In the genomic region with DNA sequence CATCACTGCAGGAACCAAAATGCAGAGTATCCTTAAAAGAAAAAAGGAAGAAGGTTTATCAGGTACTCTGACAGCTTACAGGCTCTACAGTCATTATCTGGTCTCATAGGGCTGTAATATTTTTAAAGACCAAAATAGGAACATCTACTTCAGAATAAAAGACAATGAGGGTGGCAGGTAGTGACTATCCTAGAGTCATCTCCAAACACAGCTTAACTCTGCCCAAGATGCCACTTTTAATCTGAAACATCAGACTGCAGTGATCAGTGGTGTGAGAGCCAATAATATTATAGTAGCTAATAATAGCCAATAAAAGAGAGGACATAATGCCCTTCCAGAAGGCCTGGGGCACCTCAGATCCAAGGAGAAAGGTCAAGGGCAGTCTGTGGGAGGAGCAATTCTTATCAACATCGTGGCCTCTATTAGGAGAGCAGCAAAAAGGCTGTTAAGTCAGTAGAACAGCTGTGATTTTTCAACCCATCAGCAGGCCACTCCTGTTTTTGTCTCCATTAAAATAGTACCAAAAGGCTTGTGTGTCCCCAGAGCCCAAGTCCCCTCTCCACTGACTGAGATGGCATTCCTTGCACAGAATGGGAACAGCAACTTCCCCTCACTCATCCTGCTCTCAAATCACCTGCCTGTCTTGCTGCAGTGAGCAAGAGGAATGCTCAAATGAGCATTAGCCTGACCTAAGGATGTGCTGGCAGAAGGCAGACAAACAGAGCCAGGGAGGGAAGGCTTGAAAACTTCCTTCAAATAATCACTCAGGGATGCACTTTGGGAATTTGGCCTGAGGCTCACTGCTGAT, we compare ENCODE assay signal across 1 cellular context.
TF ChIP-seq lines count a peak whose summit lies in the region.

No MANE protein-coding gene starts in this region.

TF ChIP-seq in IMR-90, 13 proteins besides CTCF, POLR2A, EP300 and RAD21:
- no peak for TF ChIP-seq CHD1 (IDR thresholded peaks at IDR 0.05; ENCODE audit: low read depth, low read length)
- TF ChIP-seq, protein P1, sequence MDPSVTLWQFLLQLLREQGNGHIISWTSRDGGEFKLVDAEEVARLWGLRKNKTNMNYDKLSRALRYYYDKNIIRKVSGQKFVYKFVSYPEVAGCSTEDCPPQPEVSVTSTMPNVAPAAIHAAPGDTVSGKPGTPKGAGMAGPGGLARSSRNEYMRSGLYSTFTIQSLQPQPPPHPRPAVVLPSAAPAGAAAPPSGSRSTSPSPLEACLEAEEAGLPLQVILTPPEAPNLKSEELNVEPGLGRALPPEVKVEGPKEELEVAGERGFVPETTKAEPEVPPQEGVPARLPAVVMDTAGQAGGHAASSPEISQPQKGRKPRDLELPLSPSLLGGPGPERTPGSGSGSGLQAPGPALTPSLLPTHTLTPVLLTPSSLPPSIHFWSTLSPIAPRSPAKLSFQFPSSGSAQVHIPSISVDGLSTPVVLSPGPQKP (IDR thresholded peaks at IDR 0.05; ENCODE audit: borderline replicate concordance, low read depth, low read length): no peak
- TF ChIP-seq BHLHE40 (IDR thresholded peaks at IDR 0.05; ENCODE audit: low read depth, low read length): no peak
- no peak for TF ChIP-seq MAZ (IDR thresholded peaks at IDR 0.05; ENCODE audit: borderline replicate concordance, low read depth, low read length)
- TF ChIP-seq RFX5 (IDR thresholded peaks at IDR 0.05; ENCODE audit: low read depth, low read length): no peak
- TF ChIP-seq NFE2L2 (IDR thresholded peaks at IDR 0.05; ENCODE audit: low read depth, low read length): no peak
- no peak for TF ChIP-seq MAFK (IDR thresholded peaks at IDR 0.05; ENCODE audit: low read depth, low read length)
- no peak for TF ChIP-seq CEBPB (IDR thresholded peaks at IDR 0.05; ENCODE audit: low read depth, low read length)
- TF ChIP-seq, protein P2, sequence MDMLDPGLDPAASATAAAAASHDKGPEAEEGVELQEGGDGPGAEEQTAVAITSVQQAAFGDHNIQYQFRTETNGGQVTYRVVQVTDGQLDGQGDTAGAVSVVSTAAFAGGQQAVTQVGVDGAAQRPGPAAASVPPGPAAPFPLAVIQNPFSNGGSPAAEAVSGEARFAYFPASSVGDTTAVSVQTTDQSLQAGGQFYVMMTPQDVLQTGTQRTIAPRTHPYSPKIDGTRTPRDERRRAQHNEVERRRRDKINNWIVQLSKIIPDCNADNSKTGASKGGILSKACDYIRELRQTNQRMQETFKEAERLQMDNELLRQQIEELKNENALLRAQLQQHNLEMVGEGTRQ (IDR thresholded peaks at IDR 0.05; ENCODE audit: low read depth, low read length): no peak
- no peak for TF ChIP-seq RCOR1 (IDR thresholded peaks at IDR 0.05; ENCODE audit: insufficient replicate concordance, low read length)
- TF ChIP-seq SMC3 (IDR thresholded peaks at IDR 0.05; ENCODE audit: low read depth, low read length): no peak
TF ChIP-seq in IMR-90: peak in this region for 0.
